Comparison of ENCODE assay signal across 15 cellular contexts in the genomic region with DNA sequence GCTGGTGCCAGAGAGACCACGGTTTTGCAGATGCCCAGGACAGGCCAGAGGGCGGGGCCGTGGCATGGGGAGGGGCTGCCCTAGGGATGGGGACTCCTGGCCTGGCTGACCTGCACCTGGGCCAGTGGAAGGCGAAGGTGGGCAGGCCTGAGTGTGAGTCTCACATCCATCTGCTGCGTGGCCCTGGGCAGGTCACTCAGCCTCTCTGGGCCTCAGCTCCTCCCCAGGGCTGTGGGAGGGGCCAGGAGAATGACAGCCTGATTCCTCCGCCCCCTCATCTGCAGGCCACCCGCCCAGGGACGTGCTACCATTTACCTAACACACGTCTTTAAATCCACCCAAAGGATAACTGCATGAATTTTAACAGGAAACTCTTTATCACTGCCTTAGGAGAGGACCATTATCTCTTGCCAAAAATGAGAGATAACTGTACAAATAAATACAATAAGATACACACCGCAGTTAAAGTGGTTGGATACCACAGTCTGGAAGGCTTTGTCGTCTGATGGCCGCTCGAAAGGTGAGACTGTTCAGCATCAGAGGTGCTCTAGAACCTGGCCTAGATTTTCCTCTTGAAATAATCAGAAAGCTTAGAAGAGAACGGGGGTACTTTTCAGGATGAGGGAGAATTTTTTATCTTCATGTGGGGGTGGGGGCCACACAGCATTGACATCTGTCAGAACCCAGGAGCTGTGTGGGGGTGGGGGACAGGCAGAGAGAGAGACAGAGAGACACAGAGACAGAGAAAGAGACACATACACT.
A peak's percentile ranks its signal among the peaks of the same experiment; 100 is the strongest.
DNase-seq lines count a peak whose midpoint lies in the region; ATAC-seq, FAIRE-seq and TF ChIP-seq lines count a peak whose summit lies in the region.
"Had no signal": no experiment of that assay in that cellular context is flagged by ENCODE, and none has a peak within 500 bp of the region (broad histone marks: within the 10 kb centered on the region; RNA-seq: fewer than 3 reads in every experiment).

No MANE protein-coding gene starts in this region.

- TF ChIP-seq CTCF in upper lobe of left lung (IDR thresholded peaks at IDR 0.05), result no peak

- H3K27me3 ChIP-seq in upper lobe of left lung, result no peaks in the 10 kb centered on the region
- H3K27me3 ChIP-seq: right atrium auricular region, transverse colon had no signal

- DNase-seq in left cardiac atrium (peak; percentile 19), Right ventricle myocardium inferior (ENCODE audit: missing footprints) (no peak), SK-N-MC (ENCODE audit: low read depth, low spot score) (no peak), iris pigment epithelial cell (ENCODE audit: low read depth) (peak; percentile 7), upper lobe of left lung (no peak), NCI-H446 (lab: John Stamatoyannopoulos, UW) (no peak), occipital lobe (lab: John Stamatoyannopoulos, UW) (no peak), frontal cortex (ENCODE audit: low spot score in 2 of 2) (no peak)
- DNase-seq: activated CD4-positive, CD25-positive, alpha-beta regulatory T cell treated with anti-CD3 and anti-CD28 coated beads, Interleukin-2, amount 50 U/mL, for 72 hours; NCI-H2081; NCI-H526; stimulated activated CD4-positive, alpha-beta T cell treated with anti-CD3 and anti-CD28 coated beads, Interleukin-2, amount 100 ng/mL, for 48 hours; transverse colon had no signal

- H3K4me1 ChIP-seq in upper lobe of left lung, result peaks cover 0 to 5% (median 0%) of the 10 kb centered on the region in 4 donors
- H3K4me1 ChIP-seq: right atrium auricular region had no signal

- H3K9me3 ChIP-seq in SK-N-MC (ENCODE audit: low read depth, low read length) (no peaks in the 10 kb centered on the region), upper lobe of left lung (no peaks in the 10 kb centered on the region)
- H3K9me3 ChIP-seq: right atrium auricular region, transverse colon had no signal

- TF ChIP-seq POLR2A in upper lobe of left lung (IDR thresholded peaks at IDR 0.05), result no peak

- WGBS in upper lobe of left lung, 2 donors, result 58 to 80% methylated on average over 9 to 14 of the region's 14 CpGs

- no peak overlapping the region for H3K4me3 ChIP-seq in SK-N-MC
- no peak overlapping the region for H3K4me3 ChIP-seq in upper lobe of left lung
- H3K4me3 ChIP-seq: right atrium auricular region, transverse colon had no signal

- peak in 1 of 2 donors; percentile 35 for ATAC-seq in left cardiac atrium
- ATAC-seq in Right ventricle myocardium inferior, result no peak
- peak; percentile 21 to 59 for ATAC-seq in upper lobe of left lung (ENCODE audit: low FRiP score in 2 of 2)

- no peak overlapping the region for H3K9ac ChIP-seq in SK-N-MC (ENCODE audit: insufficient read length)

- H3K27ac ChIP-seq in SK-N-MC, result peak overlapping the region; percentile 90; the same call in 1 of the 2 replicates
- no peak overlapping the region for H3K27ac ChIP-seq in upper lobe of left lung
- H3K27ac ChIP-seq: right atrium auricular region, transverse colon had no signal

- FAIRE-seq in frontal cortex (lab: Jason Lieb, UNC), result no peak
- FAIRE-seq: D721Med had no signal

- H3K36me3 ChIP-seq in SK-N-MC (ENCODE audit: insufficient read depth, low read length) (no peaks in the 10 kb centered on the region), upper lobe of left lung (no peaks in the 10 kb centered on the region)
- H3K36me3 ChIP-seq: right atrium auricular region, transverse colon had no signal

- no peak for TF ChIP-seq EP300 in upper lobe of left lung (IDR thresholded peaks at IDR 0.05)

- intact Hi-C loops in left cardiac atrium (cut with DNase I), result no loop called here
- intact Hi-C loops in Right ventricle myocardium inferior (cut with DNase I), result no loop called here

Comparison
In these comparisons a context has a peak if more than half of its experiments do, and no peak if none do; other contexts are left out.
1. DNase-seq: peak in left cardiac atrium (single experiment) and iris pigment epithelial cell (single experiment); none in Right ventricle myocardium inferior (single experiment), SK-N-MC (single experiment), upper lobe of left lung (0 of 2), NCI-H446 (0 of 2), occipital lobe (single experiment) and frontal cortex (0 of 2).